ENCODE assay signal across 29 cellular contexts in the genomic region with DNA sequence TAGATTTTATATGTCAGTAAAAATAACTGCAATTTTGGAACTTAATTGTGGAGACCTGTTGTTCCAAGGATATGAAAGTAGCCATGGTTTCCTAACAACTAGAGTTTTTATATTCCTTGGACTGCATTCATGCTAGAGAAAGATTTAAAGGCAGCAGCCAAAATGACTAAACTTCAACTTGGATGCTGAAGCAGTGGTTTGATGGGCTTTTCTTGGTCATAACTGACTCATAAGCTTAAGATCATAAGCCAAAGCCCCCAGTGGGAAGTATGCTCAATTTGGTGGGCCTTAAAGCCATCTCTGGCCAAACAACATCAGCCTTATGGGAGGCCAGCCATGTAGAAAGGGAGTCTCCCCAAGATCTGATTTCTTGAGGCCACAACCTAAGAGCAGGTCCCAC.
DNase-seq lines count a peak whose midpoint lies in the region; ATAC-seq, FAIRE-seq and TF ChIP-seq lines count a peak whose summit lies in the region.
"Had no signal": no experiment of that assay in that cellular context is flagged by ENCODE, and none has a peak within 500 bp of the region (broad histone marks: within the 10 kb centered on the region; RNA-seq: fewer than 3 reads in every experiment).

No MANE protein-coding gene starts in this region.

- no peak overlapping the region for H2AFZ ChIP-seq in HepG2 (ENCODE audit: low read length)
- H2AFZ ChIP-seq: GM23338 had no signal

- H3K9ac ChIP-seq in HepG2 (ENCODE audit: insufficient read depth, low read depth, low read length): no peak overlapping the region

- H3K4me1 Mint-ChIP-seq in T-cell: no peaks in the 10 kb centered on the region
- H3K4me1 Mint-ChIP-seq: B cell, GM23338 had no signal

- no peak overlapping the region for H3K4me3 ChIP-seq in esophagus muscularis mucosa
- H3K4me3 ChIP-seq in HepG2 (replicated peaks in 1 of 3; ENCODE audit: insufficient read depth in 1 of 3, low read depth in 2 of 3, low read length in 3 of 3): no peak overlapping the region
- no peak overlapping the region for H3K4me3 ChIP-seq in aorta (ENCODE audit: low read length in 2 of 2)
- H3K4me3 ChIP-seq: GM12878, GM23338, HAP-1, K562 had no signal

- ATAC-seq in HepG2: no peak
- ATAC-seq in sciatic nerve: peak; percentile 60
- ATAC-seq in aorta (ENCODE audit: low FRiP score): peak; percentile 67
- ATAC-seq in SK-N-SH treated with all-trans-retinoic acid at 6 μM for 48 hours: no peak
- no peak for ATAC-seq in T-cell (replicated peaks in 1 of 4)
- ATAC-seq: GM12878, GM23338, K562 had no signal

- TF ChIP-seq EP300 in esophagus muscularis mucosa (IDR thresholded peaks at IDR 0.05) (no peak), HepG2 (IDR thresholded peaks at IDR 0.05; ENCODE audit: low read depth in 2 of 2, low read length in 2 of 2) (no peak), HepG2 (CRISPR knock-in tag; IDR thresholded peaks at IDR 0.05; ENCODE audit: borderline replicate concordance) (no peak)

- H3K4me3 Mint-ChIP-seq in T-cell: no peak overlapping the region
- H3K4me3 Mint-ChIP-seq: B cell; CD8-positive, alpha-beta memory T cell; GM23338; HFFc6 had no signal

- TF ChIP-seq POLR2A in esophagus muscularis mucosa (IDR thresholded peaks at IDR 0.05; ENCODE audit: low read depth) (no peak), HepG2 (IDR thresholded peaks at IDR 0.05; ENCODE audit: insufficient read depth in 1 of 2, low read depth in 2 of 2, low read length in 2 of 2) (no peak)

- H3K36me3 Mint-ChIP-seq in T-cell: peaks cover 60% of the 10 kb centered on the region

- peaks cover 0 to 27% (median 13%) of the 10 kb centered on the region in 4 donors for H3K36me3 ChIP-seq in esophagus muscularis mucosa
- H3K36me3 ChIP-seq in HepG2 (replicated peaks in 1 of 2; ENCODE audit: control insufficient read depth in 1 of 2, insufficient read depth in 2 of 2, low read length in 2 of 2): no peaks in the 10 kb centered on the region
- H3K36me3 ChIP-seq in aorta (ENCODE audit: control insufficient read depth in 1 of 2, insufficient read depth in 2 of 2, low read length in 1 of 2): no peaks in the 10 kb centered on the region
- H3K36me3 ChIP-seq: HAP-1 had no signal

- POLR2A ChIA-PET in HepG2 (lab: Yijun Ruan, JAX) (no interaction called here), T-cell (lab: Charles Lee) (no interaction called here)

- no peaks in the 10 kb centered on the region for H3K27me3 ChIP-seq in esophagus muscularis mucosa
- no peaks in the 10 kb centered on the region for H3K27me3 ChIP-seq in HepG2 (ENCODE audit: control insufficient read depth in 1 of 2, insufficient read depth in 2 of 2, low read length in 2 of 2)
- no peaks in the 10 kb centered on the region for H3K27me3 ChIP-seq in aorta (ENCODE audit: control insufficient read depth in 1 of 2, insufficient read depth in 2 of 2, low read length in 1 of 2)

- H3K27me3 Mint-ChIP-seq in T-cell: no peaks in the 10 kb centered on the region
- H3K27me3 Mint-ChIP-seq: B cell; CD8-positive, alpha-beta memory T cell had no signal

- no peaks in the 10 kb centered on the region for H3K9me3 Mint-ChIP-seq in T-cell
- H3K9me3 Mint-ChIP-seq: CD8-positive, alpha-beta memory T cell; GM23338; HFFc6 had no signal

- no peak overlapping the region for H3K27ac Mint-ChIP-seq in T-cell
- H3K27ac Mint-ChIP-seq: B cell; CD8-positive, alpha-beta memory T cell; GM23338; HFFc6 had no signal

- H4K20me1 ChIP-seq in HepG2 (ENCODE audit: insufficient read depth, low read length): no peaks in the 10 kb centered on the region

- CTCF ChIA-PET in HepG2 (lab: Yijun Ruan, JAX; ENCODE audit: low intra/inter-chr PET ratio, low total read pairs): no interaction called here
- CTCF ChIA-PET in T-cell (lab: Charles Lee): no interaction called here

- H3K9me3 ChIP-seq in esophagus muscularis mucosa: no peaks in the 10 kb centered on the region
- no peaks in the 10 kb centered on the region for H3K9me3 ChIP-seq in HepG2 (ENCODE audit: low read length)
- H3K9me3 ChIP-seq in aorta (ENCODE audit: control insufficient read depth, low read length): no peaks in the 10 kb centered on the region
- H3K9me3 ChIP-seq: HAP-1 had no signal

- H3K79me2 ChIP-seq in HepG2 (ENCODE audit: insufficient read depth, low read length): no peaks in the 10 kb centered on the region

- H3K4me1 ChIP-seq in esophagus muscularis mucosa (peaks cover 0 to 36% (median 17%) of the 10 kb centered on the region in 4 donors), HepG2 (ENCODE audit: insufficient read depth, low read length) (peaks cover 20% of the 10 kb centered on the region), aorta (ENCODE audit: control insufficient read depth in 1 of 2, insufficient read depth in 2 of 2, low read length in 2 of 2) (no peaks in the 10 kb centered on the region)
- H3K4me1 ChIP-seq: HAP-1 had no signal

- TF ChIP-seq RAD21 in HepG2 (CRISPR knock-in tag; IDR thresholded peaks at IDR 0.05): no peak

- TF ChIP-seq CTCF in esophagus muscularis mucosa (IDR thresholded peaks at IDR 0.05) (no peak), HepG2 (CRISPR knock-in tag; IDR thresholded peaks at IDR 0.05) (no peak)

- no peak overlapping the region for H3K4me2 ChIP-seq in HepG2 (ENCODE audit: low read depth, low read length)
- H3K4me2 ChIP-seq: GM23338 had no signal

- H3K27ac ChIP-seq in esophagus muscularis mucosa (replicated peaks in 1 of 4): peak overlapping the region; percentile 34 to 58 (median 50)
- H3K27ac ChIP-seq in HepG2 (ENCODE audit: extremely low read length, insufficient read depth, low read length): peak overlapping the region; percentile 48
- peak overlapping the region; percentile 60 to 92 for H3K27ac ChIP-seq in aorta (ENCODE audit: low read depth in 1 of 2, low read length in 2 of 2)
- H3K27ac ChIP-seq: C4-2B had no signal

- no peak for DNase-seq in esophagus muscularis mucosa (ENCODE audit: extremely low spot score)
- DNase-seq in HepG2 (ENCODE audit: low spot score): no peak
- DNase-seq in sciatic nerve (ENCODE audit: low spot score): no peak
- DNase-seq in aorta: no peak
- no peak for DNase-seq in T-cell
- no peak for DNase-seq in NCI-H128 (lab: John Stamatoyannopoulos, UW; ENCODE audit: unreplicated experiment)
- DNase-seq in NCI-H187 (lab: John Stamatoyannopoulos, UW): no peak
- DNase-seq: CD8-positive, alpha-beta memory T cell; DMS 273 treated with DMSO at 0.1 percent for 48 hours; DMS79; EL; GDM1; HFFc6; MV-4-11; NCI-H1105 treated with DMSO at 0.1 percent for 48 hours; NCI-H1694; NCI-H2081 treated with DMSO at 0.1 percent for 48 hours; NCI-H2171; NCI-H226; NCI-H510A treated with DMSO at 0.1 percent for 48 hours; NCI-H748 treated with DMSO at 0.1 percent for 48 hours; SIG-M5 had no signal

- intact Hi-C loops in esophagus muscularis mucosa (cut with DNase I) (no loop called here), HepG2 (cut with micrococcal nuclease; ENCODE audit: unreplicated experiment) (no loop called here), sciatic nerve (cut with DNase I) (no loop called here), aorta (cut with DNase I) (loop anchor here in 1 of 2 donors (10.0 kb wide), 1 partner anchor 772 kb away; no protein-coding TSS in a partner anchor)

- in situ Hi-C loops in HepG2 (cut with HindIII; ENCODE audit: extremely low pct_ligation_motif_present, low pct_unique_long_range_greater_than_20kb): no loop called here

- FAIRE-seq in HepG2 (lab: Jason Lieb, UNC): no peak
- FAIRE-seq: GM12878, K562 had no signal

- BruUV-seq in HepG2 (replicated peaks; lab: Mats Ljungman, UMichigan): no TSS peak

TF ChIP-seq in HepG2, 621 proteins besides CTCF, POLR2A, EP300 and RAD21 (continues in another document):
- TF ChIP-seq ZNF567 (CRISPR knock-in tag; IDR thresholded peaks at IDR 0.05; ENCODE audit: borderline replicate concordance) (no peak), ZSCAN12 (CRISPR knock-in tag; IDR thresholded peaks at IDR 0.05) (no peak), KAT7 (CRISPR knock-in tag; IDR thresholded peaks at IDR 0.05; ENCODE audit: borderline replicate concordance) (no peak)
- TF ChIP-seq, protein P1, sequence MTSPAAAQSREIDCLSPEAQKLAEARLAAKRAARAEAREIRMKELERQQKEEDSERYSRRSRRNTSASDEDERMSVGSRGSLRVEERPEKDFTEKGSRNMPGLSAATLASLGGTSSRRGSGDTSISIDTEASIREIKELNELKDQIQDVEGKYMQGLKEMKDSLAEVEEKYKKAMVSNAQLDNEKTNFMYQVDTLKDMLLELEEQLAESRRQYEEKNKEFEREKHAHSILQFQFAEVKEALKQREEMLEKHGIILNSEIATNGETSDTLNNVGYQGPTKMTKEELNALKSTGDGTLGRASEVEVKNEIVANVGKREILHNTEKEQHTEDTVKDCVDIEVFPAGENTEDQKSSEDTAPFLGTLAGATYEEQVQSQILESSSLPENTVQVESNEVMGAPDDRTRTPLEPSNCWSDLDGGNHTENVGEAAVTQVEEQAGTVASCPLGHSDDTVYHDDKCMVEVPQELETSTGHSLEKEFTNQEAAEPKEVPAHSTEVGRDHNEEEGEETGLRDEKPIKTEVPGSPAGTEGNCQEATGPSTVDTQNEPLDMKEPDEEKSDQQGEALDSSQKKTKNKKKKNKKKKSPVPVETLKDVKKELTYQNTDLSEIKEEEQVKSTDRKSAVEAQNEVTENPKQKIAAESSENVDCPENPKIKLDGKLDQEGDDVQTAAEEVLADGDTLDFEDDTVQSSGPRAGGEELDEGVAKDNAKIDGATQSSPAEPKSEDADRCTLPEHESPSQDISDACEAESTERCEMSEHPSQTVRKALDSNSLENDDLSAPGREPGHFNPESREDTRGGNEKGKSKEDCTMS (CRISPR knock-in tag; conservative IDR thresholded peaks at IDR 0.05): no peak

TF ChIP-seq in SK-N-SH treated with all-trans-retinoic acid at 6 μM for 48 hours, 23 proteins besides CTCF, POLR2A, EP300 and RAD21 (continues in another document):
- TF ChIP-seq ZNF8 (CRISPR knock-in tag; IDR thresholded peaks at IDR 0.05) (no peak), ZC3H10 (CRISPR knock-in tag; IDR thresholded peaks at IDR 0.05) (no peak), ZNF565 (CRISPR knock-in tag; conservative IDR thresholded peaks at IDR 0.05; ENCODE audit: low read depth) (no peak), SNAI2 (CRISPR knock-in tag; IDR thresholded peaks at IDR 0.05) (no peak), BACH2 (CRISPR knock-in tag; IDR thresholded peaks at IDR 0.05; ENCODE audit: borderline replicate concordance) (no peak), GLIS3 (CRISPR knock-in tag; IDR thresholded peaks at IDR 0.05) (no peak), ZFP3 (CRISPR knock-in tag; IDR thresholded peaks at IDR 0.05) (no peak), ISL1 (CRISPR knock-in tag; IDR thresholded peaks at IDR 0.05) (no peak), PPARA (CRISPR knock-in tag; IDR thresholded peaks at IDR 0.05; ENCODE audit: borderline replicate concordance) (no peak), CSDC2 (CRISPR knock-in tag; IDR thresholded peaks at IDR 0.05) (no peak)

Comparison
In these comparisons a context has a peak if more than half of its experiments do, and no peak if none do; other contexts are left out.
1. ATAC-seq: peak in sciatic nerve (single experiment) and aorta (single experiment); none in HepG2 (single experiment), SK-N-SH treated with all-trans-retinoic acid at 6 μM for 48 hours (single experiment) and T-cell (0 of 4).
2. Peak in every context shown above with its lines, with median percentiles within 50 percentile points of each other: H3K27ac ChIP-seq.